ENCODE assay signal across 14 cellular contexts in the genomic region with DNA sequence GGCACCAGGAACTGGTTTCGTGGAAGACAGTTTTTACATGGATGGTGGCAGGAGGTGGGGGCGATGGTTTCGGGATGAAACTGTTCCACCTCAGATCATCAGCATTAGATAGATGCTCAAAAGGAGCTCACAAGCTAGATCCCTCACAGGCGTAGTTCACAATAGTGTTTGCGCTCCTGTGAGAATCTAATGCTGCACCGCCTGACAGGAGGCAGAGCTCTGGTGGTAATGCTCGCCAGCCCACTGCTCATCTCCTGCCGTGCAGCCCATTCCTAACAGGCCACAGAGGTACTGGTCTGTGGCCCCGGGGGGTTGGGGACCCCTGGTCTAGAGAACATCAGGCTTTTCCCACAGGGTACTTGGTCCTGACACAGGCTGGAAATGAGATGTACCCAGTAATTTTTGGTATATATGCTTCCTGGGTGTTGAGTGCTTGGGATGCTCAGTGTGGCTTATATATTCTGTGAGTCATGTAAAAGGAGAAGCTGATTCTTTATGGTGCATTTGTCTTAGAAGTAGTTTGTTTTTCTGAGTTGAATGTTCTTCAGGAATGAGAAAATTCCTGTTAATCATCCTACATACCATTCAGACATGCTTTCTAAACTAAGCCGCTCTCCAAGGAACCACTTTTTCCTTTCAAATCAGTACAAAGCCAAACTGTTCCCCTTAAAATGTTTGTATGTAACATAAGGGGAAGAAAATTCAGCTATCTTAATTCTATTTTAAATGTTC.
DNase-seq lines count a peak whose midpoint lies in the region; FAIRE-seq and TF ChIP-seq lines count a peak whose summit lies in the region.
"Had no signal": no experiment of that assay in that cellular context is flagged by ENCODE, and none has a peak within 500 bp of the region (broad histone marks: within the 10 kb centered on the region; RNA-seq: fewer than 3 reads in every experiment).

No MANE protein-coding gene starts in this region.

- peaks cover 10% of the 10 kb centered on the region for H3K36me3 ChIP-seq in mesodermal cell (ENCODE audit: control insufficient read depth, insufficient read depth, low read length)

- H3K9me3 Mint-ChIP-seq in chondrocyte (ENCODE audit: low read depth) = no peaks in the 10 kb centered on the region
- no peaks in the 10 kb centered on the region for H3K9me3 Mint-ChIP-seq in T-helper 2 cell treated with Interferon-gamma antibody and Interleukin-4, amounts not matched to agents 5 μg/mL and 100 μg/mL, for 36 hours
- H3K9me3 Mint-ChIP-seq: naive thymus-derived CD4-positive, alpha-beta T cell had no signal

- H3K27me3 Mint-ChIP-seq in chondrocyte (ENCODE audit: low read depth) = no peaks in the 10 kb centered on the region
- H3K27me3 Mint-ChIP-seq in T-helper 2 cell treated with Interferon-gamma antibody and Interleukin-4, amounts not matched to agents 5 μg/mL and 100 μg/mL, for 36 hours (ENCODE audit: low read depth) = no peaks in the 10 kb centered on the region
- H3K27me3 Mint-ChIP-seq: naive thymus-derived CD4-positive, alpha-beta T cell had no signal

- H3K4me1 Mint-ChIP-seq in chondrocyte (ENCODE audit: low read depth) = peaks cover 43% of the 10 kb centered on the region
- H3K4me1 Mint-ChIP-seq in T-helper 2 cell treated with Interferon-gamma antibody and Interleukin-4, amounts not matched to agents 5 μg/mL and 100 μg/mL, for 36 hours (ENCODE audit: low read depth) = peaks cover 36% of the 10 kb centered on the region

- H3K27ac Mint-ChIP-seq in chondrocyte (ENCODE audit: unreplicated experiment) = peak overlapping the region; percentile 70
- no peak overlapping the region for H3K27ac Mint-ChIP-seq in T-helper 2 cell treated with Interferon-gamma antibody and Interleukin-4, amounts not matched to agents 5 μg/mL and 100 μg/mL, for 36 hours

- TF ChIP-seq POLR2A in H54 (IDR thresholded peaks at IDR 0.05; ENCODE audit: low read depth, low read length) = no peak

- DNase-seq in AG08396 (ENCODE audit: low spot score) (peak; percentile 48), Kasumi-1 (lab: John Stamatoyannopoulos, UW) (peak; percentile 9 to 43), chondrocyte (ENCODE audit: low spot score) (no peak), iPS-NIHi7 (ENCODE audit: extremely low spot score) (no peak), NCI-H526 (lab: John Stamatoyannopoulos, UW) (no peak), H54 (ENCODE audit: insufficient read length, low spot score) (no peak)
- DNase-seq in T-helper 2 cell treated with Interferon-gamma antibody and Interleukin-4, amounts not matched to agents 5 μg/mL and 100 μg/mL, for 36 hours (ENCODE audit: low spot score) = no peak
- DNase-seq: activated CD8-positive, alpha-beta memory T cell treated with anti-CD3 and anti-CD28 coated beads, Interleukin-2, amount 50 U/mL, for 48 hours; anterior cingulate cortex; GDM1; kidney; naive thymus-derived CD4-positive, alpha-beta T cell; NCI-H446 treated with DMSO at 0.1 percent for 48 hours had no signal

- 90% methylated on average over 8 to 9 of the region's 10 CpGs for WGBS in mesodermal cell (ENCODE audit: insufficient coverage in 2 of 2), 2 experiments

- peak overlapping the region; percentile 26 for H3K27ac ChIP-seq in mesodermal cell (ENCODE audit: low read depth, low read length, severe bottlenecking)

- TF ChIP-seq CTCF in chondrocyte (IDR thresholded peaks at IDR 0.05) = no peak

- H3K4me3 Mint-ChIP-seq in chondrocyte (ENCODE audit: unreplicated experiment) = no peak overlapping the region
- no peak overlapping the region for H3K4me3 Mint-ChIP-seq in T-helper 2 cell treated with Interferon-gamma antibody and Interleukin-4, amounts not matched to agents 5 μg/mL and 100 μg/mL, for 36 hours

- H3K4me1 ChIP-seq in mesodermal cell (ENCODE audit: control insufficient read depth, insufficient read depth, low read length, poor library complexity, severe bottlenecking) = peaks cover 16% of the 10 kb centered on the region

- no peaks in the 10 kb centered on the region for H3K9me3 ChIP-seq in mesodermal cell (ENCODE audit: control insufficient read depth, low read length)

- peaks cover 4% of the 10 kb centered on the region for H3K36me3 Mint-ChIP-seq in chondrocyte (ENCODE audit: low read depth)
- H3K36me3 Mint-ChIP-seq in T-helper 2 cell treated with Interferon-gamma antibody and Interleukin-4, amounts not matched to agents 5 μg/mL and 100 μg/mL, for 36 hours (ENCODE audit: low read depth) = peaks cover 10% of the 10 kb centered on the region

- no peak overlapping the region for H3K4me3 ChIP-seq in mesodermal cell (ENCODE audit: extremely low read depth, insufficient read depth, low read length, poor library complexity, severe bottlenecking)

- no peak for FAIRE-seq in H54 (lab: Jason Lieb, UNC)
- FAIRE-seq: kidney had no signal

Comparison
In these comparisons a context has a peak if more than half of its experiments do, and no peak if none do; other contexts are left out.
1. DNase-seq: peak in AG08396 (single experiment) and Kasumi-1 (2 of 2); none in chondrocyte (single experiment), iPS-NIHi7 (single experiment), T-helper 2 cell treated with Interferon-gamma antibody and Interleukin-4, amounts not matched to agents 5 μg/mL and 100 μg/mL, for 36 hours (single experiment), NCI-H526 (0 of 2) and H54 (single experiment).